Comparison of ENCODE assay signal across 8 cellular contexts in genomic region chr14:23954279-23954614, GRCh38. TPM values are rescaled to one million over a fixed set of nuclear protein-coding genes. Genes with fewer than 3 reads are reported as not detected.
A peak's percentile ranks its signal among the peaks of the same experiment; 100 is the strongest.
DNase-seq lines count a peak whose midpoint lies in the region; TF ChIP-seq lines count a peak whose summit lies in the region.
"Not testable (repeated sequence)": the region's sequence is repeated elsewhere in the genome, so short reads cannot be mapped to it uniquely, and the experiment has no call there.

No MANE protein-coding gene starts in this region.

- not testable (repeated sequence) for H3K9me2 ChIP-seq in DOHH2 (replicated peaks; ENCODE audit: control insufficient read depth, low read length)

- not testable (repeated sequence) for DNase-seq in H7; activated CD4-positive, alpha-beta T cell treated with anti-CD3 and anti-CD28 coated beads, Interleukin-2, amount 10 ng/mL, durations not matched to agents 7 days and 5 days; choroid plexus epithelial cell (ENCODE audit: low read depth); neural progenitor cell (ENCODE audit: low spot score); thyroid gland

- peaks cover 5 to 22% (median 10%) of the 10 kb centered on the region in 3 donors for H3K4me1 Mint-ChIP-seq in IgD-negative memory B cell
- peaks cover 26% of the 10 kb centered on the region for H3K4me1 Mint-ChIP-seq in activated CD4-positive, alpha-beta T cell treated with anti-CD3 and anti-CD28 coated beads, Interleukin-2, amount 10 ng/mL, durations not matched to agents 7 days and 5 days
- peaks cover 21% of the 10 kb centered on the region for H3K4me1 Mint-ChIP-seq in neural progenitor cell

- H3K4me3 Mint-ChIP-seq in IgD-negative memory B cell (peak overlapping the region; percentile 85 to 98 (median 96)), neural progenitor cell (peak overlapping the region; percentile 97)
- H3K4me3 Mint-ChIP-seq in activated CD4-positive, alpha-beta T cell treated with anti-CD3 and anti-CD28 coated beads, Interleukin-2, amount 10 ng/mL, durations not matched to agents 7 days and 5 days: peak overlapping the region; percentile 83

- not testable (repeated sequence) for H3K36me3 Mint-ChIP-seq in IgD-negative memory B cell, neural progenitor cell
- H3K36me3 Mint-ChIP-seq in activated CD4-positive, alpha-beta T cell treated with anti-CD3 and anti-CD28 coated beads, Interleukin-2, amount 10 ng/mL, durations not matched to agents 7 days and 5 days (ENCODE audit: low read depth): peaks cover 12% of the 10 kb centered on the region

- H3K9me3 Mint-ChIP-seq in IgD-negative memory B cell; activated CD4-positive, alpha-beta T cell treated with anti-CD3 and anti-CD28 coated beads, Interleukin-2, amount 10 ng/mL, durations not matched to agents 7 days and 5 days: not testable (repeated sequence)
- H3K9me3 Mint-ChIP-seq in neural progenitor cell: peaks cover 10% of the 10 kb centered on the region

- CTCF ChIA-PET in activated CD4-positive, alpha-beta T cell treated with anti-CD3 and anti-CD28 coated beads, Interleukin-2, amount 10 ng/mL, durations not matched to agents 7 days and 5 days (lab: Charles Lee): interaction anchor here (1.2 to 1.5 kb wide), 2 partner anchors 365 to 397 kb away, joined by 3 to 4 read pairs; no protein-coding TSS in a partner anchor

- H3K9ac ChIP-seq in neural progenitor cell: not testable (repeated sequence)

- H3K36me3 ChIP-seq in DOHH2 (ENCODE audit: control insufficient read depth, low read length); H7 (replicated peaks; ENCODE audit: control insufficient read depth, insufficient read depth, low read length); neural progenitor cell; thyroid gland: not testable (repeated sequence)

- H3K79me2 ChIP-seq in DOHH2 (ENCODE audit: control insufficient read depth, low read length): peaks cover 32% of the 10 kb centered on the region
- not testable (repeated sequence) for H3K79me2 ChIP-seq in neural progenitor cell (ENCODE audit: low read depth)

- H3K9me3 ChIP-seq in DOHH2 (ENCODE audit: control insufficient read depth, insufficient read depth, low read length): peaks cover 13% of the 10 kb centered on the region
- not testable (repeated sequence) for H3K9me3 ChIP-seq in neural progenitor cell (ENCODE audit: low read depth); thyroid gland

- H4K20me1 ChIP-seq in DOHH2 (ENCODE audit: control insufficient read depth, insufficient read depth, low read depth, low read length); neural progenitor cell (ENCODE audit: low read depth): not testable (repeated sequence)

- H3K27ac ChIP-seq in DOHH2 (ENCODE audit: low read depth, low read length); neural progenitor cell: not testable (repeated sequence)
- peak overlapping the region in 2 of 3 donors; percentile 76 to 85 for H3K27ac ChIP-seq in thyroid gland

- H3K4me2 ChIP-seq in DOHH2 (ENCODE audit: low read length): peak overlapping the region; percentile 89
- peak overlapping the region; percentile 87 for H3K4me2 ChIP-seq in neural progenitor cell

- intact Hi-C loops in thyroid gland (cut with DNase I): not testable (repeated sequence)

- H3K4me3 ChIP-seq in DOHH2 (ENCODE audit: low read length): peak overlapping the region; percentile 99
- H3K4me3 ChIP-seq in H7 (ENCODE audit: insufficient read depth, low read depth, low read length): peak overlapping the region; percentile 82
- H3K4me3 ChIP-seq in choroid plexus epithelial cell (ENCODE audit: low read depth, low read length): peak overlapping the region; percentile 93
- peak overlapping the region; percentile 95 for H3K4me3 ChIP-seq in iPS-11a (ENCODE audit: low read depth, low read length)
- H3K4me3 ChIP-seq in neural progenitor cell: peak overlapping the region; percentile 83
- H3K4me3 ChIP-seq in thyroid gland (replicated peaks in 1 of 3): peak overlapping the region; percentile 48 to 75 (median 57)

- TF ChIP-seq POLR2A in thyroid gland (IDR thresholded peaks at IDR 0.05): not testable (repeated sequence)

- not testable (repeated sequence) for H3F3A ChIP-seq in DOHH2 (ENCODE audit: control insufficient read depth, insufficient read depth); neural progenitor cell (ENCODE audit: low read depth)

- H2AFZ ChIP-seq in neural progenitor cell (replicated peaks): peak overlapping the region; percentile 86

- POLR2A ChIA-PET in activated CD4-positive, alpha-beta T cell treated with anti-CD3 and anti-CD28 coated beads, Interleukin-2, amount 10 ng/mL, durations not matched to agents 7 days and 5 days (lab: Charles Lee): not testable (repeated sequence)

- WGBS in thyroid gland, 2 donors: 13 to 14% methylated on average over 6 of the region's 6 CpGs

- not testable (repeated sequence) for H3K27me3 Mint-ChIP-seq in IgD-negative memory B cell; activated CD4-positive, alpha-beta T cell treated with anti-CD3 and anti-CD28 coated beads, Interleukin-2, amount 10 ng/mL, durations not matched to agents 7 days and 5 days; neural progenitor cell (ENCODE audit: insufficient read depth, low read depth)

- H3K4me1 ChIP-seq in DOHH2 (ENCODE audit: control insufficient read depth, low read length): peaks cover 17% of the 10 kb centered on the region
- not testable (repeated sequence) for H3K4me1 ChIP-seq in neural progenitor cell
- H3K4me1 ChIP-seq in thyroid gland: peaks cover 6 to 18% of the 10 kb centered on the region in 2 donors

- peak overlapping the region in 2 of 3 donors; percentile 73 to 84 for H3K27ac Mint-ChIP-seq in IgD-negative memory B cell
- peak overlapping the region; percentile 93 for H3K27ac Mint-ChIP-seq in activated CD4-positive, alpha-beta T cell treated with anti-CD3 and anti-CD28 coated beads, Interleukin-2, amount 10 ng/mL, durations not matched to agents 7 days and 5 days
- H3K27ac Mint-ChIP-seq in neural progenitor cell: peak overlapping the region; percentile 55

- TF ChIP-seq CTCF in DOHH2 (IDR thresholded peaks at IDR 0.05; ENCODE audit: low read depth, low read length, poor library complexity, severe bottlenecking) (peak; percentile 15), neural progenitor cell (IDR thresholded peaks at IDR 0.05) (peak; percentile 2)
- not testable (repeated sequence) for TF ChIP-seq CTCF in choroid plexus epithelial cell (conservative IDR thresholded peaks at IDR 0.05; ENCODE audit: low read depth, low read length); thyroid gland (IDR thresholded peaks at IDR 0.05)

- not testable (repeated sequence) for H3K27me3 ChIP-seq in DOHH2 (ENCODE audit: control insufficient read depth, low read length); H7 (ENCODE audit: control insufficient read depth, insufficient read depth, low read length); neural progenitor cell; thyroid gland

RNA-seq across cellular contexts. Expression of gene DHRS4, which starts 0.7 kb away (rescaled TPM):
- total RNA-seq in H7 (2014; rRNA removed; shearing (Covaris generic)): 13.9 and 18.9 TPM in 2 replicates
- polyA plus RNA-seq in IgD-negative memory B cell: 29.8 TPM
- total RNA-seq in activated CD4-positive, alpha-beta T cell treated with anti-CD3 and anti-CD28 coated beads, Interleukin-2, amount 10 ng/mL, durations not matched to agents 7 days and 5 days: 10 to 100 TPM; 28.8 to 31.3 TPM
- total RNA-seq in neural progenitor cell (ENCODE audit: low replicate concordance): 18.6 and 20.4 TPM in 2 replicates
- total RNA-seq in thyroid gland: 10 to 100 TPM; 19.2 to 55.7 (median 37.7) TPM

RNA-seq across cellular contexts. Expression of gene DHRS4L2, which starts 34.5 kb away (rescaled TPM):
- 8.0 and 12.2 TPM in 2 replicates for total RNA-seq in H7 (2014; rRNA removed; shearing (Covaris generic))
- polyA plus RNA-seq in IgD-negative memory B cell: 14.6 TPM
- 10 to 100 TPM; 22.5 to 24.8 TPM for total RNA-seq in activated CD4-positive, alpha-beta T cell treated with anti-CD3 and anti-CD28 coated beads, Interleukin-2, amount 10 ng/mL, durations not matched to agents 7 days and 5 days
- total RNA-seq in neural progenitor cell (ENCODE audit: low replicate concordance): 3.6 and 7.4 TPM in 2 replicates
- 10 to 100 TPM in 2 of 4 donors, 1 to 10 TPM in 2; 4.7 to 27.1 (median 12.6) TPM for total RNA-seq in thyroid gland
